ENCODE assay signal across 11 cellular contexts in the genomic region with DNA sequence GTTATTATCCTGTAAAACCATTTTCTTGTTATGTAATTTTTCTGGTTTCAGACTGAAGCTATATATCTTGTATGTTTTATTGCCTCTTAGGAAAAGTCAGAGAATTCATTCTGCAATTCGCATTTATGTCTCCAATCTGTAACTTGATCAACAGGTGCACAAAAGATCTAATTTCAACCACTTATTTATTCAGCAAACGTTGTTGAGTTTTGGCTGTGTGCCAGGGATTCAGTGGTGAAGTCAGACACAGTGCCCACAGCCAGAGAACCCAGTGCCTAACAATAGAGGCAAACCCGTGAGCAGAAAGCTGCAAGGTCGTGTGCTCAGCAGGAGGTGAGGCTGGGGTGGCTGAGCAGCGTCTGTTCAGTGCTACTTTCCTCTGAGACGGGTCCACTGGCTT.
DNase-seq lines count a peak whose midpoint lies in the region; ATAC-seq and TF ChIP-seq lines count a peak whose summit lies in the region.
"Had no signal": no experiment of that assay in that cellular context is flagged by ENCODE, and none has a peak within 500 bp of the region (broad histone marks: within the 10 kb centered on the region; RNA-seq: fewer than 3 reads in every experiment).

No MANE protein-coding gene starts in this region.

- no peak overlapping the region for H3K9ac ChIP-seq in SK-N-MC (ENCODE audit: insufficient read length)

- H3K27ac ChIP-seq in SK-N-MC, result no peak overlapping the region
- H3K27ac ChIP-seq: heart left ventricle had no signal

- ATAC-seq in GM18873 (IDR thresholded peaks at IDR 0.05; ENCODE audit: low FRiP score, unreplicated experiment) (no peak), GM21737 (IDR thresholded peaks at IDR 0.05; ENCODE audit: unreplicated experiment) (no peak)
- ATAC-seq: heart left ventricle had no signal

- H3K27ac Mint-ChIP-seq in neural crest cell (ENCODE audit: unreplicated experiment), result peak overlapping the region; percentile 62

- peaks cover 2% of the 10 kb centered on the region for H3K9me3 Mint-ChIP-seq in neural crest cell

- peaks cover 37% of the 10 kb centered on the region for H3K36me3 Mint-ChIP-seq in neural crest cell (ENCODE audit: low read depth)

- no peaks in the 10 kb centered on the region for H3K27me3 Mint-ChIP-seq in neural crest cell (ENCODE audit: low read depth)

- no peak overlapping the region for H3K4me3 ChIP-seq in SK-N-MC
- H3K4me3 ChIP-seq: heart left ventricle had no signal

- no peaks in the 10 kb centered on the region for H3K4me1 Mint-ChIP-seq in neural crest cell

- TF ChIP-seq CTCF in neural crest cell (conservative IDR thresholded peaks at IDR 0.05), result no peak

- H3K4me3 Mint-ChIP-seq in neural crest cell, result no peak overlapping the region

- H3K9me3 ChIP-seq in SK-N-MC (ENCODE audit: low read depth, low read length), result no peaks in the 10 kb centered on the region

- peak; percentile 8 for DNase-seq in G401 (ENCODE audit: low spot score)
- DNase-seq in NCI-H2029 (lab: John Stamatoyannopoulos, UW), result peak; percentile 87
- DNase-seq in SK-N-MC (ENCODE audit: low read depth, low spot score), result peak; percentile 12
- no peak for DNase-seq in neural crest cell (ENCODE audit: low read depth, low spot score)
- DNase-seq in GOT3 (lab: John Stamatoyannopoulos, UW), result no peak
- no peak for DNase-seq in stimulated activated CD4-positive, alpha-beta T cell treated with anti-CD3 and anti-CD28 coated beads, Interleukin-12 subunit alpha, Interleukin-12 subunit beta, amount 100 ng/mL, for 4 hours
- DNase-seq: heart left ventricle; stimulated activated CD4-positive, alpha-beta T cell treated with anti-CD3 and anti-CD28 coated beads, Interleukin-15, amount 100 ng/mL, for 24 hours; T-helper 9 cell had no signal

- H3K36me3 ChIP-seq in SK-N-MC (ENCODE audit: insufficient read depth, low read length), result peaks cover 9% of the 10 kb centered on the region

- in situ Hi-C loops in G401 (cut with HindIII; ENCODE audit: low sequenced_read_pairs), result no loop called here

Comparison
In these comparisons a context has a peak if more than half of its experiments do, and no peak if none do; other contexts are left out.
1. DNase-seq: peak in G401 (single experiment), NCI-H2029 (single experiment) and SK-N-MC (single experiment); none in neural crest cell (single experiment), GOT3 (single experiment) and stimulated activated CD4-positive, alpha-beta T cell treated with anti-CD3 and anti-CD28 coated beads, Interleukin-12 subunit alpha, Interleukin-12 subunit beta, amount 100 ng/mL, for 4 hours (single experiment).